ENCODE assay signal across 40 cellular contexts in genomic region chr11:69437876-69438205, GRCh38. TPM values are rescaled to one million over a fixed set of nuclear protein-coding genes. Genes with fewer than 3 reads are reported as not detected.
A peak's percentile ranks its signal among the peaks of the same experiment; 100 is the strongest.
DNase-seq lines count a peak whose midpoint lies in the region; TF ChIP-seq lines count a peak whose summit lies in the region.
"Had no signal": no experiment of that assay in that cellular context is flagged by ENCODE, and none has a peak within 500 bp of the region (broad histone marks: within the 10 kb centered on the region; RNA-seq: fewer than 3 reads in every experiment).

No MANE protein-coding gene starts in this region.

- CTCF ChIA-PET in RWPE1 (lab: Yijun Ruan, JAX): no interaction called here

- POLR2A ChIA-PET in RWPE1 (lab: Yijun Ruan, JAX; ENCODE audit: low non-redundant PET): no interaction called here

- peak overlapping the region; percentile 43 for H4K91ac ChIP-seq in H9 (ENCODE audit: insufficient read length, low read depth, low read length)
- H4K91ac ChIP-seq in mesenchymal stem cell (ENCODE audit: low read length): peak overlapping the region; percentile 44

- H3K23me2 ChIP-seq in H9 (ENCODE audit: insufficient read length, low read depth, low read length, poor library complexity, severe bottlenecking): no peaks in the 10 kb centered on the region

- no peak overlapping the region for H3K27ac ChIP-seq in H9 (ENCODE audit: insufficient read length, low read depth, low read length)
- peak overlapping the region; percentile 78 for H3K27ac ChIP-seq in RWPE1
- no peak overlapping the region for H3K27ac ChIP-seq in mesenchymal stem cell (ENCODE audit: low read length, poor library complexity, severe bottlenecking)
- no peak overlapping the region for H3K27ac ChIP-seq in spleen
- H3K27ac ChIP-seq: cardiac muscle cell, sigmoid colon, SK-N-MC had no signal

- DNase-seq in H9 (no peak), RWPE1 (ENCODE audit: low spot score) (no peak), mesenchymal stem cell (no peak), spleen (peak; percentile 69), MG63 (no peak)
- DNase-seq in stimulated activated CD8-positive, alpha-beta memory T cell treated with anti-CD3 and anti-CD28 coated beads, Interleukin-4, amount 100 ng/mL, for 48 hours: no peak
- no peak for DNase-seq in activated T-cell treated with anti-CD3 and anti-CD28 coated beads, Interleukin-2, amount 50 U/mL, for 1 hour
- DNase-seq in T-helper 2 cell treated with Interferon-gamma antibody and Interleukin-4, amounts not matched to agents 5 μg/mL and 100 μg/mL, for 36 hours (ENCODE audit: low spot score): no peak
- DNase-seq: activated CD4-positive, alpha-beta T cell treated with anti-CD3 and anti-CD28 coated beads, Interleukin-2, amount 10 ng/mL, durations not matched to agents 24 days and 14 days; activated CD8-positive, alpha-beta memory T cell treated with anti-CD3 and anti-CD28 coated beads for 24 hours; activated gamma-delta T cell treated with Interleukin-2 at 50 U/mL for 16 hours; activated naive CD8-positive, alpha-beta T cell treated with anti-CD3 and anti-CD28 coated beads, Interleukin-2, amount 10 ng/mL, durations not matched to agents 7 days and 5 days; activated T-cell treated with anti-CD3 and anti-CD28 coated beads, Interleukin-2, amount 50 U/mL, for 24 hours; AML-193; CD4-positive, alpha-beta T cell; cortex of kidney; effector memory CD4-positive, alpha-beta T cell; erythroblast; glutamatergic neuron; naive B cell; NCI-H1694; NCI-H2171; NCI-H82; RPMI8226; stimulated activated CD4-positive, alpha-beta T cell treated with anti-CD3 and anti-CD28 coated beads, Interleukin-15, amount 100 ng/mL, for 24 hours; stimulated activated CD4-positive, alpha-beta T cell treated with anti-CD3 and anti-CD28 coated beads, Interleukin-4, amount 100 ng/mL, for 4 hours; T-helper 1 cell had no signal

- no peaks in the 10 kb centered on the region; a peak in 1 of 7 replicates for H3K36me3 Mint-ChIP-seq in H9 (ENCODE audit: insufficient read depth in 1 of 3, low read depth in 3 of 3)
- no peaks in the 10 kb centered on the region for H3K36me3 Mint-ChIP-seq in T-helper 2 cell treated with Interferon-gamma antibody and Interleukin-4, amounts not matched to agents 5 μg/mL and 100 μg/mL, for 36 hours (ENCODE audit: low read depth)
- H3K36me3 Mint-ChIP-seq: activated naive CD8-positive, alpha-beta T cell treated with anti-CD3 and anti-CD28 coated beads, Interleukin-2, amount 10 ng/mL, durations not matched to agents 7 days and 5 days; naive B cell; stimulated activated effector memory CD8-positive, alpha-beta T cell treated with anti-CD3 and anti-CD28 coated beads, Interleukin-12 subunit alpha, Interleukin-12 subunit beta, amount 100 ng/mL, for 72 hours; WTC11 had no signal

- no peak overlapping the region for H2AFZ ChIP-seq in H9 (ENCODE audit: low read length)
- no peak overlapping the region for H2AFZ ChIP-seq in mesenchymal stem cell (ENCODE audit: low read depth, low read length)
- H2AFZ ChIP-seq: GM23338 had no signal

- peak overlapping the region; percentile 77 for H3K18ac ChIP-seq in H9 (ENCODE audit: insufficient read length, low read depth, low read length)
- H3K18ac ChIP-seq in mesenchymal stem cell (ENCODE audit: low read depth in 1 of 2, low read length in 2 of 2): peak overlapping the region; percentile 30 to 34

- no peak overlapping the region for H3K4me3 Mint-ChIP-seq in H9
- no peak overlapping the region for H3K4me3 Mint-ChIP-seq in T-helper 2 cell treated with Interferon-gamma antibody and Interleukin-4, amounts not matched to agents 5 μg/mL and 100 μg/mL, for 36 hours
- H3K4me3 Mint-ChIP-seq: activated CD4-positive, alpha-beta T cell treated with anti-CD3 and anti-CD28 coated beads, Interleukin-2, amount 10 ng/mL, durations not matched to agents 24 days and 14 days; activated naive CD8-positive, alpha-beta T cell treated with anti-CD3 and anti-CD28 coated beads, Interleukin-2, amount 10 ng/mL, durations not matched to agents 7 days and 5 days; activated T-cell treated with anti-CD3 and anti-CD28 coated beads, Interleukin-2, amount 50 U/mL, for 24 hours; CD4-positive, alpha-beta T cell; GM23338; naive B cell; stimulated activated effector memory CD8-positive, alpha-beta T cell treated with anti-CD3 and anti-CD28 coated beads, Interleukin-12 subunit alpha, Interleukin-12 subunit beta, amount 100 ng/mL, for 72 hours; WTC11 had no signal

- intact Hi-C loops in spleen (cut with DNase I; ENCODE audit: low total_unique reads): no loop called here

- H3K4me1 ChIP-seq in H9 (ENCODE audit: insufficient read depth, low read length) (peaks cover 7% of the 10 kb centered on the region; the same call in 1 of the 2 replicates), mesenchymal stem cell (ENCODE audit: control insufficient read depth, insufficient read depth, low read depth, low read length) (peaks cover 28% of the 10 kb centered on the region), spleen (peaks cover 4 to 28% (median 8%) of the 10 kb centered on the region in 6 donors)

- H3K27ac Mint-ChIP-seq in H9: no peak overlapping the region
- H3K27ac Mint-ChIP-seq in T-helper 2 cell treated with Interferon-gamma antibody and Interleukin-4, amounts not matched to agents 5 μg/mL and 100 μg/mL, for 36 hours: no peak overlapping the region
- H3K27ac Mint-ChIP-seq: activated CD4-positive, alpha-beta T cell treated with anti-CD3 and anti-CD28 coated beads, Interleukin-2, amount 10 ng/mL, durations not matched to agents 24 days and 14 days; activated naive CD8-positive, alpha-beta T cell treated with anti-CD3 and anti-CD28 coated beads, Interleukin-2, amount 10 ng/mL, durations not matched to agents 7 days and 5 days; activated T-cell treated with anti-CD3 and anti-CD28 coated beads, Interleukin-2, amount 50 U/mL, for 24 hours; CD4-positive, alpha-beta T cell; GM23338; naive B cell; stimulated activated effector memory CD8-positive, alpha-beta T cell treated with anti-CD3 and anti-CD28 coated beads, Interleukin-12 subunit alpha, Interleukin-12 subunit beta, amount 100 ng/mL, for 72 hours; WTC11 had no signal

- no peak overlapping the region for H3K9ac ChIP-seq in H9 (ENCODE audit: extremely low read depth, insufficient read length, low read length)
- no peak overlapping the region for H3K9ac ChIP-seq in mesenchymal stem cell (ENCODE audit: low read length)

- TF ChIP-seq CTCF in H9 (conservative IDR thresholded peaks at IDR 0.05) (no peak), RWPE1 (conservative IDR thresholded peaks at IDR 0.05; ENCODE audit: low read depth) (no peak), spleen (IDR thresholded peaks at IDR 0.05 in 8 of 11, conservative IDR thresholded peaks at IDR 0.05 in 3 of 11) (no peak)

- H2BK20ac ChIP-seq in H9 (ENCODE audit: low read depth, low read length, poor library complexity, severe bottlenecking): no peak overlapping the region

- peaks cover 8% of the 10 kb centered on the region for H3K27me3 Mint-ChIP-seq in H9 (ENCODE audit: low read depth)
- peaks cover 3% of the 10 kb centered on the region for H3K27me3 Mint-ChIP-seq in T-helper 2 cell treated with Interferon-gamma antibody and Interleukin-4, amounts not matched to agents 5 μg/mL and 100 μg/mL, for 36 hours (ENCODE audit: low read depth)

- H3K27me3 ChIP-seq in H9 (ENCODE audit: insufficient read depth, low read length): no peaks in the 10 kb centered on the region
- H3K27me3 ChIP-seq in mesenchymal stem cell (ENCODE audit: control insufficient read depth in 1 of 2, insufficient read depth in 1 of 2, low read length in 2 of 2): no peaks in the 10 kb centered on the region
- H3K27me3 ChIP-seq in spleen (replicated peaks in 1 of 7): peaks cover 0 to 25% (median 0%) of the 10 kb centered on the region in 7 donors
- no peaks in the 10 kb centered on the region for H3K27me3 ChIP-seq in MG63
- H3K27me3 ChIP-seq: cardiac muscle cell, sigmoid colon, upper lobe of left lung had no signal

- TF ChIP-seq POLR2A in spleen (IDR thresholded peaks at IDR 0.05): no peak

- H3K4ac ChIP-seq in H9 (ENCODE audit: low read depth, low read length) (no peak overlapping the region), mesenchymal stem cell (ENCODE audit: low read depth in 1 of 2, low read length in 2 of 2) (peak overlapping the region in 1 of 2 experiments; percentile 49)

- peaks cover under 1% of the 10 kb centered on the region for H4K20me1 ChIP-seq in H9 (ENCODE audit: control insufficient read depth, insufficient read depth, insufficient read length)

- H2BK5ac ChIP-seq in H9 (ENCODE audit: insufficient read length, low read length) (no peak overlapping the region), mesenchymal stem cell (ENCODE audit: low read depth, low read length, poor library complexity, severe bottlenecking) (no peak overlapping the region)

- H3K14ac ChIP-seq in H9 (ENCODE audit: insufficient read depth, low read length) (peak overlapping the region; percentile 71), mesenchymal stem cell (ENCODE audit: low read length in 2 of 2) (peak overlapping the region in 1 of 2 experiments; percentile 81)

- no peaks in the 10 kb centered on the region for H3K79me2 ChIP-seq in H9 (ENCODE audit: insufficient read depth, low read length)

- H2AK5ac ChIP-seq in H9 (ENCODE audit: insufficient read length, low read length): peak overlapping the region; percentile 59
- H2AK5ac ChIP-seq in mesenchymal stem cell (ENCODE audit: low read length, severe bottlenecking): peak overlapping the region; percentile 87

- H3K36me3 ChIP-seq in mesenchymal stem cell (ENCODE audit: control insufficient read depth in 1 of 2, insufficient read depth in 2 of 2, low read depth in 1 of 2, low read length in 2 of 2) (peaks cover 0 to 3% of the 10 kb centered on the region in 2 experiments), spleen (no peaks in the 10 kb centered on the region), MG63 (no peaks in the 10 kb centered on the region)
- H3K36me3 ChIP-seq: cardiac muscle cell, sigmoid colon, upper lobe of left lung had no signal

- H4K5ac ChIP-seq in H9 (ENCODE audit: insufficient read length, low read depth, low read length): no peak overlapping the region

- H3K4me2 ChIP-seq in H9 (ENCODE audit: insufficient read depth, insufficient read length, low read length) (no peak overlapping the region), mesenchymal stem cell (ENCODE audit: low read length, poor library complexity, severe bottlenecking) (no peak overlapping the region)

- no CpG with 5 or more reads among the region's 9 CpGs for WGBS in H9 (ENCODE audit: extremely low coverage, insufficient read length, low lambda C conversion rate)
- 97% methylated on average over 8 of the region's 9 CpGs for whole genome bisulfite sequencing in mesenchymal stem cell
- 82 to 91% (median 90%) methylated on average over 8 to 9 of the region's 9 CpGs for WGBS in spleen, 5 donors

- H3K4me3 ChIP-seq in mesenchymal stem cell (ENCODE audit: insufficient read depth in 1 of 2, low read depth in 1 of 2, low read length in 2 of 2) (no peak overlapping the region), spleen (no peak overlapping the region), MG63 (no peak overlapping the region)
- H3K4me3 ChIP-seq: cardiac muscle cell, GM23338, sigmoid colon, SK-N-MC, upper lobe of left lung had no signal

- H3K4me1 Mint-ChIP-seq in H9: peaks cover 67 to 70% of the 10 kb centered on the region in 2 experiments
- H3K4me1 Mint-ChIP-seq in T-helper 2 cell treated with Interferon-gamma antibody and Interleukin-4, amounts not matched to agents 5 μg/mL and 100 μg/mL, for 36 hours (ENCODE audit: low read depth): no peaks in the 10 kb centered on the region
- H3K4me1 Mint-ChIP-seq: activated naive CD8-positive, alpha-beta T cell treated with anti-CD3 and anti-CD28 coated beads, Interleukin-2, amount 10 ng/mL, durations not matched to agents 7 days and 5 days; stimulated activated effector memory CD8-positive, alpha-beta T cell treated with anti-CD3 and anti-CD28 coated beads, Interleukin-12 subunit alpha, Interleukin-12 subunit beta, amount 100 ng/mL, for 72 hours had no signal

- no peak overlapping the region for H2BK120ac ChIP-seq in H9 (ENCODE audit: low read depth, low read length, poor library complexity, severe bottlenecking)
- peak overlapping the region; percentile 71 for H2BK120ac ChIP-seq in mesenchymal stem cell (ENCODE audit: low read depth, low read length)

- H3K23ac ChIP-seq in H9 (ENCODE audit: insufficient read length, low read depth, low read length) (no peak overlapping the region), mesenchymal stem cell (ENCODE audit: low read length in 2 of 2) (no peak overlapping the region)

- H3K56ac ChIP-seq in H9 (ENCODE audit: insufficient read length, low read depth, low read length): no peak overlapping the region

- no peak overlapping the region for H4K8ac ChIP-seq in H9 (replicated peaks; ENCODE audit: insufficient read length, low read depth, low read length)
- peak overlapping the region; percentile 10 for H4K8ac ChIP-seq in mesenchymal stem cell (ENCODE audit: low read length)

- no peaks in the 10 kb centered on the region for H3K9me3 ChIP-seq in H9 (ENCODE audit: control insufficient read depth, low read depth, low read length)
- no peaks in the 10 kb centered on the region for H3K9me3 ChIP-seq in mesenchymal stem cell (ENCODE audit: control insufficient read depth, low read length)
- H3K9me3 ChIP-seq in spleen: no peaks in the 10 kb centered on the region
- H3K9me3 ChIP-seq in MG63: no peaks in the 10 kb centered on the region
- H3K9me3 ChIP-seq: sigmoid colon, upper lobe of left lung had no signal

- H2BK15ac ChIP-seq in H9 (ENCODE audit: low read depth, low read length) (no peak overlapping the region), mesenchymal stem cell (ENCODE audit: low read depth, poor library complexity, severe bottlenecking) (peak overlapping the region; percentile 83)

- H3T11ph ChIP-seq in H9 (ENCODE audit: low read length): no peak overlapping the region

- peaks cover 0 to 3% of the 10 kb centered on the region in 2 experiments; a peak in 1 of 5 replicates for H3K9me3 Mint-ChIP-seq in H9
- no peaks in the 10 kb centered on the region for H3K9me3 Mint-ChIP-seq in T-helper 2 cell treated with Interferon-gamma antibody and Interleukin-4, amounts not matched to agents 5 μg/mL and 100 μg/mL, for 36 hours
- H3K9me3 Mint-ChIP-seq: activated CD4-positive, alpha-beta T cell treated with anti-CD3 and anti-CD28 coated beads, Interleukin-2, amount 10 ng/mL, durations not matched to agents 24 days and 14 days; activated naive CD8-positive, alpha-beta T cell treated with anti-CD3 and anti-CD28 coated beads, Interleukin-2, amount 10 ng/mL, durations not matched to agents 7 days and 5 days; activated T-cell treated with anti-CD3 and anti-CD28 coated beads, Interleukin-2, amount 50 U/mL, for 24 hours; CD4-positive, alpha-beta T cell; naive B cell; stimulated activated effector memory CD8-positive, alpha-beta T cell treated with anti-CD3 and anti-CD28 coated beads, Interleukin-12 subunit alpha, Interleukin-12 subunit beta, amount 100 ng/mL, for 72 hours had no signal

- peak overlapping the region; percentile 77 for H2BK12ac ChIP-seq in H9 (ENCODE audit: insufficient read length, low read depth, low read length)
- H2BK12ac ChIP-seq in mesenchymal stem cell (ENCODE audit: low read length in 2 of 2): peak overlapping the region in 1 of 2 experiments; percentile 91

- H3K79me1 ChIP-seq in H9 (ENCODE audit: insufficient read depth, low read depth, low read length, poor library complexity, severe bottlenecking): no peaks in the 10 kb centered on the region
- H3K79me1 ChIP-seq in mesenchymal stem cell (replicated peaks; ENCODE audit: low read length, poor library complexity, severe bottlenecking): no peaks in the 10 kb centered on the region

RNA-seq across cellular contexts. Expression of gene LINC01488, which starts 43.6 kb away (rescaled TPM):
- total RNA-seq in H9 (2021): not detected in 2 replicates
- not detected for polyA plus RNA-seq in mesenchymal stem cell (2013, experiment 1 of 2)
- not detected for polyA plus RNA-seq in mesenchymal stem cell (2013, experiment 2 of 2)
- not detected for total RNA-seq in spleen
- polyA plus RNA-seq in spleen: not detected
- total RNA-seq in MG63 (2014; rRNA removed; shearing (Covaris generic); ENCODE audit: low replicate concordance): not detected in 2 replicates
- total RNA-seq: A673; activated CD4-positive, alpha-beta T cell treated with anti-CD3 and anti-CD28 coated beads, Interleukin-2, amount 10 ng/mL, durations not matched to agents 24 days and 14 days; activated naive CD8-positive, alpha-beta T cell treated with anti-CD3 and anti-CD28 coated beads, Interleukin-2, amount 10 ng/mL, durations not matched to agents 7 days and 5 days; astrocyte; CD4-positive, alpha-beta T cell; GM23338; LHCN-M2; NCI-H460; pulmonary artery endothelial cell; subcutaneous adipose tissue; upper lobe of left lung; WTC11 had no signal
- polyA plus RNA-seq: GM23338, sigmoid colon had no signal
